32 cellular contexts compared by ENCODE assay signal in the genomic region with DNA sequence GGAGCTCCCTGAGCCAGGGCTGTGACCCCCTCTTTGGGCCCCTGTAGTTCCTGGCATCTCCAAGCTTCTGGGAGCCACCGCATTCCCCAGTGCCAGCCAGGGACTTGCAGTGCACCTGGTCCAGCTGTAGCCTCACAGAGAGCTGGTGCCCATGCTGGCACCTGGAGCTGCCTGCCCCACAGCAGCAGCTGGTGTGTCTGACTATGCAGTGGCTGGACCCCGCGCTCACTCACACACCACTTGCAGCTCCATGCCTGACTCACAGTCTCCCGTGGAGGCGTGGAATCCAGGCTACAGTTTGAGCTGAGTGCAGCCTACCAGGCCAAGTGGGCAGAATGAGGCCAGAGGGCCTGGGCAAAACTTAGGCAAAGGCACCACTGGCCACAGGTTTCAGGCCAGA.
"Had no signal": no experiment of that assay in that cellular context is flagged by ENCODE, and none has a peak within 500 bp of the region (broad histone marks: within the 10 kb centered on the region; RNA-seq: fewer than 3 reads in every experiment).

No MANE protein-coding gene starts in this region.

- H3K4me3 ChIP-seq: ascending aorta, cardiac muscle cell, PC-9, SJCRH30, SK-N-MC had no signal

- H3K27ac ChIP-seq: ascending aorta, cardiac muscle cell, KMS-11, PC-9, SJCRH30, SK-N-MC had no signal

- H3K27me3 Mint-ChIP-seq: activated naive CD8-positive, alpha-beta T cell had no signal

- H3K36me3 Mint-ChIP-seq: activated CD8-positive, alpha-beta memory T cell treated with anti-CD3 and anti-CD28 coated beads, Interleukin-2, amount 10 ng/mL, durations not matched to agents 7 days and 5 days; activated naive CD4-positive, alpha-beta T cell treated with anti-CD3 and anti-CD28 coated beads, Interleukin-2, amount 10 ng/mL, durations not matched to agents 7 days and 5 days; activated naive CD8-positive, alpha-beta T cell; WTC11 had no signal

- H3K36me3 ChIP-seq: ascending aorta, cardiac muscle cell, SJCRH30 had no signal

- H3K4me1 Mint-ChIP-seq: activated CD8-positive, alpha-beta memory T cell treated with anti-CD3 and anti-CD28 coated beads, Interleukin-2, amount 10 ng/mL, durations not matched to agents 7 days and 5 days; activated naive CD4-positive, alpha-beta T cell treated with anti-CD3 and anti-CD28 coated beads, Interleukin-2, amount 10 ng/mL, durations not matched to agents 7 days and 5 days; central memory CD8-positive, alpha-beta T cell; WTC11 had no signal

- H3K4me3 Mint-ChIP-seq: activated CD8-positive, alpha-beta memory T cell treated with anti-CD3 and anti-CD28 coated beads, Interleukin-2, amount 10 ng/mL, durations not matched to agents 7 days and 5 days; activated naive CD4-positive, alpha-beta T cell treated with anti-CD3 and anti-CD28 coated beads, Interleukin-2, amount 10 ng/mL, durations not matched to agents 7 days and 5 days; activated naive CD8-positive, alpha-beta T cell; central memory CD8-positive, alpha-beta T cell; WTC11 had no signal

- H3K27me3 ChIP-seq: ascending aorta, cardiac muscle cell, SJCRH30 had no signal

- H3K4me1 ChIP-seq: ascending aorta, SJCRH30 had no signal

- H3K9me3 ChIP-seq: ascending aorta, SJCRH30 had no signal

- H3K9me3 Mint-ChIP-seq: activated naive CD4-positive, alpha-beta T cell treated with anti-CD3 and anti-CD28 coated beads, Interleukin-2, amount 10 ng/mL, durations not matched to agents 7 days and 5 days; central memory CD8-positive, alpha-beta T cell had no signal

- H2AFZ ChIP-seq: PC-9 had no signal

- H3K4me2 ChIP-seq: KMS-11, PC-9 had no signal

- ATAC-seq: activated CD4-positive, CD25-positive, alpha-beta regulatory T cell treated with anti-CD3 and anti-CD28 coated beads, Interleukin-2, amount 50 U/mL, for 24 hours; activated CD8-positive, alpha-beta memory T cell treated with anti-CD3 and anti-CD28 coated beads, Interleukin-2, amount 10 ng/mL, durations not matched to agents 7 days and 5 days; WTC11 had no signal

- H3K9ac ChIP-seq: KMS-11 had no signal

- DNase-seq: activated CD4-positive, alpha-beta T cell treated with anti-CD3 and anti-CD28 coated beads for 4 hours; activated CD4-positive, alpha-beta T cell treated with anti-CD3 and anti-CD28 coated beads, Interleukin-2, amount 50 U/mL, for 1 hour; activated CD8-positive, alpha-beta memory T cell treated with anti-CD3 and anti-CD28 coated beads for 24 hours; activated CD8-positive, alpha-beta memory T cell treated with anti-CD3 and anti-CD28 coated beads, Interleukin-2, amount 10 ng/mL, durations not matched to agents 7 days and 5 days; activated CD8-positive, alpha-beta memory T cell treated with anti-CD3 and anti-CD28 coated beads, Interleukin-2, amount 50 U/mL, for 48 hours; activated effector memory CD4-positive, alpha-beta T cell treated with Interleukin-2 at 50 U/mL for 16 hours; activated naive CD4-positive, alpha-beta T cell treated with anti-CD3 and anti-CD28 coated beads, Interleukin-2, amount 10 ng/mL, durations not matched to agents 7 days and 5 days; activated T-cell treated with anti-CD3 and anti-CD28 coated beads, Interleukin-2, amount 50 U/mL, for 48 hours; amygdala; MM.1S; MV-4-11; NCI-H1092; NCI-H1436 treated with DMSO at 0.1 percent for 48 hours; NCI-H1694 treated with DMSO at 0.1 percent for 48 hours; NCI-H2029; NCI-H2107; NCI-H2171; NCI-H510A; NCI-H526; NCI-H748 treated with DMSO at 0.1 percent for 48 hours; NK-92 treated with Interleukin-12 subunit alpha and Interleukin-12 subunit beta, amount 100 ng/mL, for 24 hours; PC-9; SJCRH30; T1000 had no signal

- H3K27ac Mint-ChIP-seq: activated CD8-positive, alpha-beta memory T cell treated with anti-CD3 and anti-CD28 coated beads, Interleukin-2, amount 10 ng/mL, durations not matched to agents 7 days and 5 days; activated naive CD4-positive, alpha-beta T cell treated with anti-CD3 and anti-CD28 coated beads, Interleukin-2, amount 10 ng/mL, durations not matched to agents 7 days and 5 days; activated naive CD8-positive, alpha-beta T cell; WTC11 had no signal
